Comparison of ENCODE assay signal across 17 cellular contexts in genomic region chr13:50928088-50928487, GRCh38. TPM values are rescaled to one million over a fixed set of nuclear protein-coding genes. Genes with fewer than 3 reads are reported as not detected.
DNase-seq lines count a peak whose midpoint lies in the region; ATAC-seq and TF ChIP-seq lines count a peak whose summit lies in the region.
"Had no signal": no experiment of that assay in that cellular context is flagged by ENCODE, and none has a peak within 500 bp of the region (broad histone marks: within the 10 kb centered on the region; RNA-seq: fewer than 3 reads in every experiment).

No MANE protein-coding gene starts in this region.

- H3K4me1 ChIP-seq in Loucy (ENCODE audit: insufficient read depth, low read length, poor library complexity, severe bottlenecking), result peaks cover 4% of the 10 kb centered on the region
- no peaks in the 10 kb centered on the region for H3K4me1 ChIP-seq in mesendoderm (ENCODE audit: control insufficient read depth, low read depth, low read length)

- H3K9me2 ChIP-seq in Loucy (replicated peaks; ENCODE audit: low read depth, low read length), result no peaks in the 10 kb centered on the region

- DNase-seq in CD4-positive, alpha-beta T cell, result no peak
- DNase-seq in choroid plexus epithelial cell (ENCODE audit: low read depth) (peak; percentile 40), mesendoderm (peak; percentile 29), SKM-1 treated with dmso at 0.1 percent for 144 hours (lab: John Stamatoyannopoulos, UW; ENCODE audit: unreplicated experiment) (no peak)
- DNase-seq: ACHN; CD8-positive, alpha-beta T cell; DMS79; HCEC 1CT; IMR-90; NCI-H1105 treated with DMSO at 0.1 percent for 48 hours; NCI-H187; NCI-H69; NK-92 treated with Interleukin-12 subunit alpha and Interleukin-12 subunit beta, amount 100 ng/mL, for 24 hours had no signal

- peaks cover 16% of the 10 kb centered on the region for H3K9me3 ChIP-seq in CD4-positive, alpha-beta T cell (ENCODE audit: control insufficient read depth, low read length)
- H3K9me3 ChIP-seq in Loucy (ENCODE audit: insufficient read depth, low read depth, low read length), result peaks cover 21% of the 10 kb centered on the region

- intact Hi-C loops in CD4-positive, alpha-beta T cell (cut with DNase I, micrococcal nuclease), result no loop called here

- no peak overlapping the region for H4K5ac ChIP-seq in mesendoderm (ENCODE audit: low read length)

- H2AK5ac ChIP-seq in mesendoderm (ENCODE audit: low read length), result no peak overlapping the region

- H3K27ac ChIP-seq in CD4-positive, alpha-beta T cell (ENCODE audit: low read depth, low read length), result no peak overlapping the region
- no peak overlapping the region for H3K27ac ChIP-seq in mesendoderm (ENCODE audit: low read depth, low read length)

- no peak overlapping the region for H2BK120ac ChIP-seq in mesendoderm (ENCODE audit: low read depth, low read length)

- no peak overlapping the region for H3K23ac ChIP-seq in mesendoderm (ENCODE audit: low read length)

- H2BK15ac ChIP-seq in mesendoderm (replicated peaks; ENCODE audit: low read depth), result no peak overlapping the region

- H4K20me1 ChIP-seq in Loucy (ENCODE audit: insufficient read depth, low read length, poor library complexity, severe bottlenecking), result peaks cover 68% of the 10 kb centered on the region

- H3K27me3 ChIP-seq in CD4-positive, alpha-beta T cell (ENCODE audit: control insufficient read depth, insufficient read depth, low read length), result no peaks in the 10 kb centered on the region
- H3K27me3 ChIP-seq in Loucy (ENCODE audit: insufficient read depth, low read length, poor library complexity, severe bottlenecking) (no peaks in the 10 kb centered on the region), mesendoderm (ENCODE audit: insufficient read depth, low read length, poor library complexity) (no peaks in the 10 kb centered on the region)

- peak overlapping the region; percentile 64 for H3K27ac Mint-ChIP-seq in CD4-positive, alpha-beta T cell
- H3K27ac Mint-ChIP-seq: B cell; CD8-positive, alpha-beta T cell had no signal

- peaks cover 1% of the 10 kb centered on the region for H3K79me1 ChIP-seq in mesendoderm (ENCODE audit: low read length)

- H2BK5ac ChIP-seq in mesendoderm (ENCODE audit: low read length), result no peak overlapping the region

- H3F3A ChIP-seq in Loucy (ENCODE audit: low read depth), result no peaks in the 10 kb centered on the region

- H3K18ac ChIP-seq in mesendoderm (ENCODE audit: low read length), result no peak overlapping the region

- peak overlapping the region; percentile 6 for H3K4me2 ChIP-seq in Loucy (ENCODE audit: low read depth, low read length, poor library complexity, severe bottlenecking)
- H3K4me2 ChIP-seq in mesendoderm (ENCODE audit: low read length), result no peak overlapping the region

- H3K9ac ChIP-seq in Loucy (ENCODE audit: low read depth, low read length, poor library complexity, severe bottlenecking) (no peak overlapping the region), mesendoderm (ENCODE audit: low read length) (no peak overlapping the region)

- H3K56ac ChIP-seq in mesendoderm (ENCODE audit: low read length), result no peak overlapping the region

- no peak overlapping the region for H4K8ac ChIP-seq in mesendoderm (ENCODE audit: low read depth, low read length)

- POLR2A ChIA-PET in CD4-positive, alpha-beta T cell (lab: Charles Lee), result interaction anchor here (1.3 kb wide), 1 partner anchor 13 kb away, joined by 3 read pairs; no protein-coding TSS in a partner anchor

- peaks cover 48% of the 10 kb centered on the region for H3K4me1 Mint-ChIP-seq in CD4-positive, alpha-beta T cell (ENCODE audit: low read depth)

- H3K36me3 ChIP-seq in Loucy (ENCODE audit: insufficient read depth, low read length) (peaks cover 68% of the 10 kb centered on the region), mesendoderm (ENCODE audit: control insufficient read depth, insufficient read depth, low read length) (no peaks in the 10 kb centered on the region)

- H3K79me2 ChIP-seq in Loucy (ENCODE audit: insufficient read depth, low read length), result peaks cover 98% of the 10 kb centered on the region
- H3K79me2 ChIP-seq in mesendoderm (ENCODE audit: control insufficient read depth, insufficient read depth, low read length), result no peaks in the 10 kb centered on the region

- no peak for TF ChIP-seq CTCF in CD4-positive, alpha-beta T cell (IDR thresholded peaks at IDR 0.05)
- TF ChIP-seq CTCF in Loucy (conservative IDR thresholded peaks at IDR 0.05; ENCODE audit: low read length) (no peak), choroid plexus epithelial cell (conservative IDR thresholded peaks at IDR 0.05; ENCODE audit: low read depth, low read length) (no peak)

- H3K4ac ChIP-seq in mesendoderm (ENCODE audit: low read depth, low read length), result no peak overlapping the region

- peaks cover 8% of the 10 kb centered on the region for H3K9me3 Mint-ChIP-seq in CD4-positive, alpha-beta T cell

- H3K4me3 ChIP-seq in Loucy (ENCODE audit: low read length, poor library complexity, severe bottlenecking) (no peak overlapping the region), choroid plexus epithelial cell (ENCODE audit: low read depth, low read length) (no peak overlapping the region), mesendoderm (ENCODE audit: low read length) (no peak overlapping the region)

- H3K27me3 Mint-ChIP-seq in CD4-positive, alpha-beta T cell, result no peaks in the 10 kb centered on the region
- H3K27me3 Mint-ChIP-seq: B cell had no signal

- no CpG with 5 or more reads among the region's 2 CpGs for WGBS in mesendoderm (ENCODE audit: extremely low coverage, insufficient coverage, low lambda C conversion rate)

- no peak overlapping the region for H3K4me3 Mint-ChIP-seq in CD4-positive, alpha-beta T cell
- H3K4me3 Mint-ChIP-seq: B cell; CD8-positive, alpha-beta T cell had no signal

- CTCF ChIA-PET in CD4-positive, alpha-beta T cell (lab: Charles Lee), result interaction anchor here (1.3 to 1.9 kb wide), 2 partner anchors 13 to 16 kb away, joined by 3 to 4 read pairs; no protein-coding TSS in a partner anchor

- no peak overlapping the region for H2AFZ ChIP-seq in Loucy (ENCODE audit: low read length)

- no peak for ATAC-seq in CD4-positive, alpha-beta T cell (ENCODE audit: poor library complexity)
- ATAC-seq in GM21825 (IDR thresholded peaks at IDR 0.05; ENCODE audit: unreplicated experiment) (no peak), GM19324 (IDR thresholded peaks at IDR 0.05; ENCODE audit: low FRiP score, unreplicated experiment) (no peak)
- ATAC-seq: CD8-positive, alpha-beta T cell had no signal

- peaks cover 82% of the 10 kb centered on the region for H3K36me3 Mint-ChIP-seq in CD4-positive, alpha-beta T cell (ENCODE audit: low read depth)

RNA-seq across cellular contexts. Expression of gene RNASEH2B, which starts 18.5 kb away (rescaled TPM):
- 10 to 100 TPM; 68.4 to 74.6 TPM for total RNA-seq in CD4-positive, alpha-beta T cell
- 57.1 TPM for polyA plus RNA-seq in mesendoderm (2013, experiment 1 of 2)
- polyA plus RNA-seq in mesendoderm (2013, experiment 2 of 2), result 60.6 TPM

Comparison
In these comparisons a context has a peak if more than half of its experiments do, and no peak if none do; other contexts are left out.
1. DNase-seq: peak in choroid plexus epithelial cell (single experiment) and mesendoderm (single experiment); none in CD4-positive, alpha-beta T cell (0 of 10) and SKM-1 treated with dmso at 0.1 percent for 144 hours (single experiment).